In the genomic region with DNA sequence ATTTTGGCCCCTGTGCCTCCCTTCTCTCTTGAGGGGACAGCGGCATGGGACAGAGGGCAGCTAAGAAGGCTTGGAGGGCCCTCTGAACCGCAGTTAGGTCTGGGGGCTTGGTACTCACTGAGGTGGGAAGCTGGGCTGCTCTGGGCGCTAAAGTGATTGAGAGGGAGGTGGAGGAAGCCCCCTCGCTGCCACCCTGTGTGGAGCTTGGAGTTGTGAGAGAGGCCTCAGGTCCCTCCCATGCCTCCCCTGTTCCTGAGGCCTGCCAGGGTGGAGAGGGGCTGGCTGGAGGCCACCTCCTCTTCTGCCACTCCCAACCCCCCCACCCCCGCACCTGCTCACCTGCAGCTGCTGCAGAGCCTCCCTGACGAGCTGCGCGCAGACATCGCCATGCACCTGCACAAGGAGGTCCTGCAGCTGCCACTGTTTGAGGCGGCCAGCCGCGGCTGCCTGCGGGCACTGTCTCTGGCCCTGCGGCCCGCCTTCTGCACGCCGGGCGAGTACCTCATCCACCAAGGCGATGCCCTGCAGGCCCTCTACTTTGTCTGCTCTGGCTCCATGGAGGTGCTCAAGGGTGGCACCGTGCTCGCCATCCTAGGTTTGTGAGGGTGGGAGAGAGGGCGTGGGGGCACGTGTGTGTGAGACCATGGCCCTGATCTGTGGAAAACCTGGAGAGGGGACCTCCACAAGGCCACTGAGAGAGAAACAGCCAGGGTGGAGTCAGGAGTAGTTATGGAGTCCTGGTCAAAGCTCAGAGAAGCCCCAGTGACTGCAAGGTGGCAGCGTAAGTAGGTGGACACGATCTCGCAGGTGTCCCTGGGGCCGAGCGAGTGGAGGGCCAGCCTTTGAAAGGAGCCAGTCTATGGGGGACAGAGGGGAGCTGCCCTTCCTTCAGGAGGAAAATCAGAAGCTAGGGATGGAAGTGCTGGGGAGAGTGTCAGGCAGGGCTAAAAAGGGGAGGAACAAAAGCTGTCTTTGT, we compare ENCODE assay signal across 10 cellular contexts. TPM values are rescaled to one million over a fixed set of nuclear protein-coding genes. Genes with fewer than 3 reads are reported as not detected.
DNase-seq lines count a peak whose midpoint lies in the region; ATAC-seq and TF ChIP-seq lines count a peak whose summit lies in the region.
"Had no signal": no experiment of that assay in that cellular context is flagged by ENCODE, and none has a peak within 500 bp of the region (broad histone marks: within the 10 kb centered on the region; RNA-seq: fewer than 3 reads in every experiment).

No MANE protein-coding gene starts in this region.

- H2AFZ ChIP-seq in OCI-LY3 (ENCODE audit: low read depth, low read length): peak overlapping the region; percentile 74; the same call in 1 of the 2 replicates

- H3K23ac ChIP-seq in mesendoderm (ENCODE audit: low read length): no peak overlapping the region

- no peak overlapping the region for H4K8ac ChIP-seq in mesendoderm (ENCODE audit: low read depth, low read length)

- H3K4me3 ChIP-seq in OCI-LY3 (ENCODE audit: low read length): peak overlapping the region; percentile 79
- H3K4me3 ChIP-seq in mesendoderm (ENCODE audit: low read length): no peak overlapping the region

- no peaks in the 10 kb centered on the region for H4K20me1 ChIP-seq in OCI-LY3 (ENCODE audit: insufficient read depth, low read length)

- H3K4ac ChIP-seq in mesendoderm (ENCODE audit: low read depth, low read length): no peak overlapping the region

- no peaks in the 10 kb centered on the region for H3K9me3 Mint-ChIP-seq in activated naive CD4-positive, alpha-beta T cell treated with anti-CD3 and anti-CD28 coated beads, Interleukin-2, amount 50 U/mL, for 72 hours

- no peaks in the 10 kb centered on the region for H3K4me1 ChIP-seq in OCI-LY3 (ENCODE audit: low read length)
- H3K4me1 ChIP-seq in mesendoderm (ENCODE audit: control insufficient read depth, low read depth, low read length): peaks cover 2% of the 10 kb centered on the region

- no peak overlapping the region for H4K5ac ChIP-seq in mesendoderm (ENCODE audit: low read length)

- H2BK15ac ChIP-seq in mesendoderm (replicated peaks; ENCODE audit: low read depth): no peak overlapping the region

- no peak overlapping the region for H3K27ac ChIP-seq in OCI-LY3 (ENCODE audit: low read length)
- peak overlapping the region; percentile 21 for H3K27ac ChIP-seq in mesendoderm (ENCODE audit: low read depth, low read length)
- H3K27ac ChIP-seq: tibial artery had no signal

- no peak for ATAC-seq in GM18907 (IDR thresholded peaks at IDR 0.05; ENCODE audit: unreplicated experiment)
- no peak for ATAC-seq in activated naive CD4-positive, alpha-beta T cell treated with anti-CD3 and anti-CD28 coated beads, Interleukin-2, amount 50 U/mL, for 72 hours

- H3K56ac ChIP-seq in mesendoderm (ENCODE audit: low read length): peak overlapping the region; percentile 78

- H3K27me3 ChIP-seq in OCI-LY3 (ENCODE audit: low read depth, low read length) (0 out of 2 replicates have a peak, but pooled peaks cover 4% of the 10 kb centered on the region), mesendoderm (ENCODE audit: insufficient read depth, low read length, poor library complexity) (peaks cover 3% of the 10 kb centered on the region)

- no peak overlapping the region for H2BK120ac ChIP-seq in mesendoderm (ENCODE audit: low read depth, low read length)

- H3K4me2 ChIP-seq in OCI-LY3 (ENCODE audit: low read length): peak overlapping the region; percentile 56
- H3K4me2 ChIP-seq in mesendoderm (ENCODE audit: low read length): peak overlapping the region; percentile 8

- peak overlapping the region; percentile 60; the same call in 1 of the 2 replicates for H3K9ac ChIP-seq in OCI-LY3 (ENCODE audit: low read length)
- peak overlapping the region; percentile 25 for H3K9ac ChIP-seq in mesendoderm (ENCODE audit: low read length)

- no peaks in the 10 kb centered on the region for H3K9me3 ChIP-seq in OCI-LY3 (ENCODE audit: insufficient read depth, low read length)
- H3K9me3 ChIP-seq: tibial artery had no signal

- DNase-seq in DMS153 (lab: John Stamatoyannopoulos, UW) (peak; percentile 79), NCI-H1105 treated with DMSO at 0.1 percent for 48 hours (lab: John Stamatoyannopoulos, UW) (peak; percentile 81), mesendoderm (no peak), hippocampal formation (lab: John Stamatoyannopoulos, UW) (no peak), C1 segment of cervical spinal cord (lab: John Stamatoyannopoulos, UW) (no peak)
- no peak for DNase-seq in activated naive CD4-positive, alpha-beta T cell treated with anti-CD3 and anti-CD28 coated beads, Interleukin-2, amount 50 U/mL, for 72 hours (ENCODE audit: low spot score in 2 of 2)
- DNase-seq: central memory CD4-positive, alpha-beta T cell; tibial artery had no signal

- H3K27ac Mint-ChIP-seq in activated naive CD4-positive, alpha-beta T cell treated with anti-CD3 and anti-CD28 coated beads, Interleukin-2, amount 50 U/mL, for 72 hours: no peak overlapping the region

- no CpG with 5 or more reads among the region's 28 CpGs for WGBS in mesendoderm (ENCODE audit: extremely low coverage, insufficient coverage, low lambda C conversion rate)

- no peaks in the 10 kb centered on the region for H3K36me3 ChIP-seq in OCI-LY3 (replicated peaks; ENCODE audit: low read depth, low read length)
- H3K36me3 ChIP-seq in mesendoderm (ENCODE audit: control insufficient read depth, insufficient read depth, low read length): no peaks in the 10 kb centered on the region
- H3K36me3 ChIP-seq: tibial artery had no signal

- no peaks in the 10 kb centered on the region for H3K79me2 ChIP-seq in OCI-LY3 (ENCODE audit: low read length)
- H3K79me2 ChIP-seq in mesendoderm (ENCODE audit: control insufficient read depth, insufficient read depth, low read length): no peaks in the 10 kb centered on the region

- no peak for TF ChIP-seq CTCF in OCI-LY3 (IDR thresholded peaks at IDR 0.05; ENCODE audit: low read depth, low read length)

- no peak overlapping the region for H2AK5ac ChIP-seq in mesendoderm (ENCODE audit: low read length)

- H3K36me3 Mint-ChIP-seq in activated naive CD4-positive, alpha-beta T cell treated with anti-CD3 and anti-CD28 coated beads, Interleukin-2, amount 50 U/mL, for 72 hours: no peaks in the 10 kb centered on the region

- no peak overlapping the region for H2BK5ac ChIP-seq in mesendoderm (ENCODE audit: low read length)

- H3K79me1 ChIP-seq in mesendoderm (ENCODE audit: low read length): no peaks in the 10 kb centered on the region

- no peak overlapping the region for H3K18ac ChIP-seq in mesendoderm (ENCODE audit: low read length)

RNA-seq across cellular contexts. Expression of a gene that starts 11.2 kb away (rescaled TPM):
- 0.07 TPM for polyA plus RNA-seq in mesendoderm (2013, experiment 1 of 2)
- polyA plus RNA-seq in mesendoderm (2013, experiment 2 of 2): 0.06 TPM
- total RNA-seq in activated naive CD4-positive, alpha-beta T cell treated with anti-CD3 and anti-CD28 coated beads, Interleukin-2, amount 50 U/mL, for 72 hours: 1 to 10 TPM in 1 of 2 donors, under 1 TPM in 1; 0.39 to 6.3 TPM

RNA-seq across cellular contexts. Expression of a gene that starts 17.9 kb away (rescaled TPM):
- 69.8 TPM for polyA plus RNA-seq in mesendoderm (2013, experiment 1 of 2)
- polyA plus RNA-seq in mesendoderm (2013, experiment 2 of 2): 68.8 TPM
- 10 to 100 TPM; 62.8 to 70.5 TPM for total RNA-seq in activated naive CD4-positive, alpha-beta T cell treated with anti-CD3 and anti-CD28 coated beads, Interleukin-2, amount 50 U/mL, for 72 hours

RNA-seq across cellular contexts. Expression of a gene that starts 55.4 kb away (rescaled TPM):
- polyA plus RNA-seq in mesendoderm (2013, experiment 1 of 2): 0.08 TPM
- polyA plus RNA-seq in mesendoderm (2013, experiment 2 of 2): 0.06 TPM
- under 1 TPM; 0.16 to 0.18 TPM for total RNA-seq in activated naive CD4-positive, alpha-beta T cell treated with anti-CD3 and anti-CD28 coated beads, Interleukin-2, amount 50 U/mL, for 72 hours

Comparison
In these comparisons a context has a peak if more than half of its experiments do, and no peak if none do; other contexts are left out.
1. DNase-seq: peak in DMS153 (single experiment) and NCI-H1105 treated with DMSO at 0.1 percent for 48 hours (single experiment); none in mesendoderm (single experiment), hippocampal formation (0 of 2), C1 segment of cervical spinal cord (0 of 14) and activated naive CD4-positive, alpha-beta T cell treated with anti-CD3 and anti-CD28 coated beads, Interleukin-2, amount 50 U/mL, for 72 hours (0 of 2).